In the genomic region with DNA sequence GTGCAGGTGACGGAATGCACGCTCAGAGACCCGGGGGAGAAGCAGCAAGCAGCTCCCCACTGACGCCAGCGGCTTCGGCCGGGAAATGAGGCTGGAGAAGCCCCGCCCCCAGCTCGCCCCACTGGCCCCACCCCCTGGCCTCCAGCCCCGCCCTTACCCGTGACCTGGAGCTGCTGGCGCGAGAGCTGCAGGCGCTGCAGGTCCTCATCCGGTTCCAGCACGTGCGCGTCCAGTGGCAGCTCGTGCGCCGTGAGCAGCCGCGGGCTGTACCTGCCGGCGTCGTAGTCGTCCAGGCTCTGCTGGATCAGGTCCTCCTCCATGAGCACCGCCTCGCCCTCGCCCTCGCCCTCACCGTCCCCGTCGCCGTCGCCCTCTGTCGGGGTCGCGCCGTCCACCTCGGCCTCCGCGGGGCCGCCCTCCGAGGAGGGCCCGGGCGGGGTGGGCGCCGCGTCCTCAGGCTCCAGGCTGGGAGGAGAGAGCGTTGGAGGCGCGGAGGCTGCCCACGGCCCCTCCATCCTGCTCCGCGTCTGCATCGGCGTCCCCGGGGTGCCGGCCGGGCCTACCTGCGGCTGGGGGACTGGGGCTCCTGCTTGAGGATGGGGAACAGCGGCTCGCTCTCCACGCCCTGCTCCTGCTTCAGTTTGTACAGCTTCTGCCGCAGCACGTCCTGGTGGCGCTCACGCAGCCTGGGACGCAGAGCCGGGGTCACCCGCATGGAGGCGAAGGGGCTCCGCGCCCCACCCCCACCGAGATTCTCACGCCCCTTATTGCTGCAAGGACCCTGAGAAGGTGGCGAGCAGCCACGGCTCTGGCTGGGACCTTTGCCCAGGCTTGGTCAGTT, we compare ENCODE assay signal across 1 cellular context.
TF ChIP-seq lines count a peak whose summit lies in the region.

No MANE protein-coding gene starts in this region.

TF ChIP-seq in GM23338, 12 proteins besides CTCF, POLR2A, EP300 and RAD21 (continued from another document):
- TF ChIP-seq ETS1 (IDR thresholded peaks at IDR 0.05) (no peak), EZH2phosphoT487 (IDR thresholded peaks at IDR 0.05; ENCODE audit: unreplicated experiment) (no peak), CREB1 (CRISPR knock-in tag; IDR thresholded peaks at IDR 0.05; ENCODE audit: low read depth) (no peak), ZNF114 (CRISPR knock-in tag; IDR thresholded peaks at IDR 0.05) (no peak), EZH2 (IDR thresholded peaks at IDR 0.05; ENCODE audit: low read depth, unreplicated experiment) (no peak)
